Comparison of ENCODE assay signal across 32 cellular contexts in the genomic region with DNA sequence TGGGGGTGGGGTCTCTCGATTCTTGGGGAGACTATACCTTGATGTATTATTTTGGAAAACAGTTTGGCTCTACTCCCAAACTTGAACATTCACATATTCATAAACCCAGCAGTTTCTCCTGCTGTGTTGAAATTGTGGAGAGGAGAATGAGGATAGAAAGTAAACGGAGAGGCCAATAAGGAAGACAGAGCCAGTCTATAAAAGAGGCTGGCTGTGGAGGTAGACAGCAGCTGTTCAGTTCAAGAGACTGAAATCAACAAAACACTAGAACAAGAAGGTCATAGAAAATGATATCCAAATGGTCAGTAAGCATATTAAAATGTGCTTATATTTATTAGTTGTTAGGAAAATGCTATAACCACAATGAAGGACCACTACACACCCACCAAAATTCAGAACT.
"Had no signal": no experiment of that assay in that cellular context is flagged by ENCODE, and none has a peak within 500 bp of the region (broad histone marks: within the 10 kb centered on the region; RNA-seq: fewer than 3 reads in every experiment).

No MANE protein-coding gene starts in this region.

- DNase-seq: activated CD4-positive, alpha-beta memory T cell treated with anti-CD3 and anti-CD28 coated beads, Interleukin-2, amount 10 ng/mL, durations not matched to agents 7 days and 5 days; activated CD4-positive, alpha-beta T cell treated with anti-CD3 and anti-CD28 coated beads for 1 hour; activated CD4-positive, alpha-beta T cell treated with anti-CD3 and anti-CD28 coated beads for 48 hours; activated CD4-positive, CD25-positive, alpha-beta regulatory T cell; activated CD8-positive, alpha-beta memory T cell treated with anti-CD3 and anti-CD28 coated beads, Interleukin-2, amount 10 ng/mL, durations not matched to agents 7 days and 5 days; activated CD8-positive, alpha-beta memory T cell treated with anti-CD3 and anti-CD28 coated beads, Interleukin-2, amount 50 U/mL, for 48 hours; activated effector memory CD4-positive, alpha-beta T cell treated with Interleukin-2 at 50 U/mL for 16 hours; activated naive CD4-positive, alpha-beta T cell treated with anti-CD3 and anti-CD28 coated beads, Interleukin-2, amount 10 ng/mL, durations not matched to agents 7 days and 5 days; activated naive CD8-positive, alpha-beta T cell treated with anti-CD3 and anti-CD28 coated beads, Interleukin-2, amount 50 U/mL, for 24 hours; activated T-cell treated with anti-CD3 and anti-CD28 coated beads, Interleukin-2, amount 50 U/mL, for 48 hours; anterior cingulate cortex; caudate nucleus; cerebellar nuclear complex; NCI-H1105 treated with DMSO at 0.1 percent for 48 hours; NCI-H1436; NCI-H1694; NCI-H1930; NCI-H2107; NCI-H2171; NCI-H226; NCI-H446 treated with DMSO at 0.1 percent for 48 hours; NCI-H526; NCI-H774; SHP77 treated with DMSO at 0.1 percent for 48 hours; SK-N-SH; T-helper 1 cell; T-helper 2 cell; T-helper 9 cell; WERI-Rb-1 had no signal

- H3K9ac ChIP-seq: SK-N-SH had no signal

- H3K9me3 ChIP-seq: SJSA1, SK-N-SH had no signal

- H3K27ac ChIP-seq: SJSA1, WERI-Rb-1 had no signal

- H3K4me1 ChIP-seq: SJSA1 had no signal

- H3K4me3 ChIP-seq: K562, SJSA1 had no signal

- H3K36me3 ChIP-seq: SJSA1, WERI-Rb-1 had no signal

- ATAC-seq: activated CD8-positive, alpha-beta memory T cell treated with anti-CD3 and anti-CD28 coated beads, Interleukin-2, amount 10 ng/mL, durations not matched to agents 7 days and 5 days; activated naive CD8-positive, alpha-beta T cell treated with anti-CD3 and anti-CD28 coated beads, Interleukin-2, amount 50 U/mL, for 24 hours; K562; Panc1 had no signal

- H3K27me3 ChIP-seq: SJSA1 had no signal
